Comparison of ENCODE assay signal across 8 cellular contexts in genomic region chrX:41084044-41084359, GRCh38. TPM values are rescaled to one million over a fixed set of nuclear protein-coding genes. Genes with fewer than 3 reads are reported as not detected.
DNase-seq lines count a peak whose midpoint lies in the region; ATAC-seq and TF ChIP-seq lines count a peak whose summit lies in the region.

No MANE protein-coding gene starts in this region.

- POLR2A ChIA-PET in activated CD8-positive, alpha-beta T cell treated with anti-CD3 and anti-CD28 coated beads for 36 hours (lab: Charles Lee), result no interaction called here

- no peaks in the 10 kb centered on the region for H3K9me2 ChIP-seq in GM23338 (ENCODE audit: insufficient read depth)

- no peak overlapping the region for H2AFZ ChIP-seq in GM23338

- TF ChIP-seq CTCF in AG09309 (IDR thresholded peaks at IDR 0.05; ENCODE audit: control insufficient read depth, insufficient read depth, low read depth, low read length, missing control alignments), result no peak
- TF ChIP-seq CTCF in GM23338 (conservative IDR thresholded peaks at IDR 0.05; ENCODE audit: low read depth in 2 of 2), result no peak
- no peak for TF ChIP-seq CTCF in activated CD8-positive, alpha-beta T cell treated with anti-CD3 and anti-CD28 coated beads for 36 hours (IDR thresholded peaks at IDR 0.05)
- no peak for TF ChIP-seq CTCF in suprapubic skin (IDR thresholded peaks at IDR 0.05)

- no peak for TF ChIP-seq POLR2A in suprapubic skin (IDR thresholded peaks at IDR 0.05)

- H3K27me3 Mint-ChIP-seq in GM23338 (ENCODE audit: insufficient read depth, low read depth, poor library complexity), result peaks cover 2% of the 10 kb centered on the region
- H3K27me3 Mint-ChIP-seq in activated CD8-positive, alpha-beta T cell treated with anti-CD3 and anti-CD28 coated beads for 36 hours, result no peaks in the 10 kb centered on the region

- WGBS in suprapubic skin, result 0% methylated on average over 7 of the region's 7 CpGs

- no peaks in the 10 kb centered on the region for H3K27me3 ChIP-seq in GM23338 (ENCODE audit: insufficient read depth)
- H3K27me3 ChIP-seq in suprapubic skin, result no peaks in the 10 kb centered on the region

- no peak for DNase-seq in AG09309 (ENCODE audit: low read depth)
- DNase-seq in GM23338 (ENCODE audit: low spot score), result no peak
- DNase-seq in activated CD8-positive, alpha-beta T cell treated with anti-CD3 and anti-CD28 coated beads for 36 hours, result no peak
- no peak for DNase-seq in suprapubic skin (ENCODE audit: low spot score in 2 of 2)
- no peak for DNase-seq in effector CD8-positive, alpha-beta T cell (lab: John Stamatoyannopoulos, UW)
- no peak for DNase-seq in SIG-M5 treated with dmso at 0.1 percent for 504 hours (lab: John Stamatoyannopoulos, UW; ENCODE audit: unreplicated experiment)

- H3K4me3 ChIP-seq in AG09309 (ENCODE audit: control insufficient read depth, low read depth, low read length) (peak overlapping the region; percentile 91), GM23338 (peak overlapping the region; percentile 94), iPS-18c (ENCODE audit: insufficient read depth, low read depth, low read length) (peak overlapping the region; percentile 68; the same call in 1 of the 2 replicates), suprapubic skin (peak overlapping the region; percentile 83)

- peaks cover 10% of the 10 kb centered on the region for H4K20me1 ChIP-seq in GM23338 (replicated peaks; ENCODE audit: insufficient read depth)

- H3K4me3 Mint-ChIP-seq in GM23338, result peak overlapping the region; percentile 96
- H3K4me3 Mint-ChIP-seq in activated CD8-positive, alpha-beta T cell treated with anti-CD3 and anti-CD28 coated beads for 36 hours, result peak overlapping the region; percentile 88

- H3K4me2 ChIP-seq in GM23338, result peak overlapping the region; percentile 79

- ATAC-seq in GM23338 (no peak), HG03378 (IDR thresholded peaks at IDR 0.05; ENCODE audit: unreplicated experiment) (no peak)
- no peak for ATAC-seq in activated CD8-positive, alpha-beta T cell treated with anti-CD3 and anti-CD28 coated beads for 36 hours

- H3K9me3 Mint-ChIP-seq in GM23338, result no peaks in the 10 kb centered on the region
- H3K9me3 Mint-ChIP-seq in activated CD8-positive, alpha-beta T cell treated with anti-CD3 and anti-CD28 coated beads for 36 hours, result no peaks in the 10 kb centered on the region

- no peaks in the 10 kb centered on the region for H3F3A ChIP-seq in GM23338 (replicated peaks; ENCODE audit: low read depth)

- peaks cover 25% of the 10 kb centered on the region for H3K36me3 Mint-ChIP-seq in GM23338 (ENCODE audit: low read depth)
- H3K36me3 Mint-ChIP-seq in activated CD8-positive, alpha-beta T cell treated with anti-CD3 and anti-CD28 coated beads for 36 hours (ENCODE audit: low read depth), result peaks cover 14% of the 10 kb centered on the region

- H3K36me3 ChIP-seq in GM23338 (ENCODE audit: insufficient read depth) (peaks cover 7% of the 10 kb centered on the region; the same call in 1 of the 2 replicates), suprapubic skin (no peaks in the 10 kb centered on the region)

- intact Hi-C loops in activated CD8-positive, alpha-beta T cell treated with anti-CD3 and anti-CD28 coated beads for 36 hours (cut with micrococcal nuclease), result loop anchor here (5.0 kb wide), 1 partner anchor 72 kb away; no protein-coding TSS in a partner anchor

- H3K27ac ChIP-seq in GM23338 (ENCODE audit: low read depth) (peak overlapping the region; percentile 96), suprapubic skin (peak overlapping the region; percentile 94)

- peaks cover 50% of the 10 kb centered on the region for H3K79me2 ChIP-seq in GM23338 (replicated peaks; ENCODE audit: insufficient read depth)

- H3K9me3 ChIP-seq in iPS-18c (ENCODE audit: control insufficient read depth, insufficient read depth, low read length) (peaks cover 8% of the 10 kb centered on the region), suprapubic skin (no peaks in the 10 kb centered on the region)

- no peak for TF ChIP-seq EP300 in suprapubic skin (IDR thresholded peaks at IDR 0.05)

- H3K4me1 Mint-ChIP-seq in GM23338, result peaks cover 22% of the 10 kb centered on the region; the same call in 2 of the 3 replicates
- H3K4me1 Mint-ChIP-seq in activated CD8-positive, alpha-beta T cell treated with anti-CD3 and anti-CD28 coated beads for 36 hours (ENCODE audit: low read depth), result peaks cover 15% of the 10 kb centered on the region

- H3K4me1 ChIP-seq in GM23338 (ENCODE audit: insufficient read depth), result peaks cover 8% of the 10 kb centered on the region
- H3K4me1 ChIP-seq in suprapubic skin, result peaks cover 12% of the 10 kb centered on the region

- H3K27ac Mint-ChIP-seq in GM23338, result peak overlapping the region; percentile 99
- peak overlapping the region; percentile 100 for H3K27ac Mint-ChIP-seq in activated CD8-positive, alpha-beta T cell treated with anti-CD3 and anti-CD28 coated beads for 36 hours

- CTCF ChIA-PET in activated CD8-positive, alpha-beta T cell treated with anti-CD3 and anti-CD28 coated beads for 36 hours (lab: Charles Lee), result interaction anchor here (0.6 to 2.4 kb wide), 3 partner anchors 31 to 96 kb away, joined by 3 to 10 read pairs (median 3); no protein-coding TSS in a partner anchor

TF ChIP-seq in GM23338, 12 proteins besides CTCF, POLR2A, EP300 and RAD21 (continues in another document):
- no peak for TF ChIP-seq POLR2AphosphoS5 (IDR thresholded peaks at IDR 0.05; ENCODE audit: low read depth)
- no peak for TF ChIP-seq NANOG (IDR thresholded peaks at IDR 0.05; ENCODE audit: borderline replicate concordance)
- TF ChIP-seq EZH2 (IDR thresholded peaks at IDR 0.05; ENCODE audit: low read depth, unreplicated experiment), result no peak
- TF ChIP-seq ZNF114 (CRISPR knock-in tag; IDR thresholded peaks at IDR 0.05), result no peak
- TF ChIP-seq, protein P1, sequence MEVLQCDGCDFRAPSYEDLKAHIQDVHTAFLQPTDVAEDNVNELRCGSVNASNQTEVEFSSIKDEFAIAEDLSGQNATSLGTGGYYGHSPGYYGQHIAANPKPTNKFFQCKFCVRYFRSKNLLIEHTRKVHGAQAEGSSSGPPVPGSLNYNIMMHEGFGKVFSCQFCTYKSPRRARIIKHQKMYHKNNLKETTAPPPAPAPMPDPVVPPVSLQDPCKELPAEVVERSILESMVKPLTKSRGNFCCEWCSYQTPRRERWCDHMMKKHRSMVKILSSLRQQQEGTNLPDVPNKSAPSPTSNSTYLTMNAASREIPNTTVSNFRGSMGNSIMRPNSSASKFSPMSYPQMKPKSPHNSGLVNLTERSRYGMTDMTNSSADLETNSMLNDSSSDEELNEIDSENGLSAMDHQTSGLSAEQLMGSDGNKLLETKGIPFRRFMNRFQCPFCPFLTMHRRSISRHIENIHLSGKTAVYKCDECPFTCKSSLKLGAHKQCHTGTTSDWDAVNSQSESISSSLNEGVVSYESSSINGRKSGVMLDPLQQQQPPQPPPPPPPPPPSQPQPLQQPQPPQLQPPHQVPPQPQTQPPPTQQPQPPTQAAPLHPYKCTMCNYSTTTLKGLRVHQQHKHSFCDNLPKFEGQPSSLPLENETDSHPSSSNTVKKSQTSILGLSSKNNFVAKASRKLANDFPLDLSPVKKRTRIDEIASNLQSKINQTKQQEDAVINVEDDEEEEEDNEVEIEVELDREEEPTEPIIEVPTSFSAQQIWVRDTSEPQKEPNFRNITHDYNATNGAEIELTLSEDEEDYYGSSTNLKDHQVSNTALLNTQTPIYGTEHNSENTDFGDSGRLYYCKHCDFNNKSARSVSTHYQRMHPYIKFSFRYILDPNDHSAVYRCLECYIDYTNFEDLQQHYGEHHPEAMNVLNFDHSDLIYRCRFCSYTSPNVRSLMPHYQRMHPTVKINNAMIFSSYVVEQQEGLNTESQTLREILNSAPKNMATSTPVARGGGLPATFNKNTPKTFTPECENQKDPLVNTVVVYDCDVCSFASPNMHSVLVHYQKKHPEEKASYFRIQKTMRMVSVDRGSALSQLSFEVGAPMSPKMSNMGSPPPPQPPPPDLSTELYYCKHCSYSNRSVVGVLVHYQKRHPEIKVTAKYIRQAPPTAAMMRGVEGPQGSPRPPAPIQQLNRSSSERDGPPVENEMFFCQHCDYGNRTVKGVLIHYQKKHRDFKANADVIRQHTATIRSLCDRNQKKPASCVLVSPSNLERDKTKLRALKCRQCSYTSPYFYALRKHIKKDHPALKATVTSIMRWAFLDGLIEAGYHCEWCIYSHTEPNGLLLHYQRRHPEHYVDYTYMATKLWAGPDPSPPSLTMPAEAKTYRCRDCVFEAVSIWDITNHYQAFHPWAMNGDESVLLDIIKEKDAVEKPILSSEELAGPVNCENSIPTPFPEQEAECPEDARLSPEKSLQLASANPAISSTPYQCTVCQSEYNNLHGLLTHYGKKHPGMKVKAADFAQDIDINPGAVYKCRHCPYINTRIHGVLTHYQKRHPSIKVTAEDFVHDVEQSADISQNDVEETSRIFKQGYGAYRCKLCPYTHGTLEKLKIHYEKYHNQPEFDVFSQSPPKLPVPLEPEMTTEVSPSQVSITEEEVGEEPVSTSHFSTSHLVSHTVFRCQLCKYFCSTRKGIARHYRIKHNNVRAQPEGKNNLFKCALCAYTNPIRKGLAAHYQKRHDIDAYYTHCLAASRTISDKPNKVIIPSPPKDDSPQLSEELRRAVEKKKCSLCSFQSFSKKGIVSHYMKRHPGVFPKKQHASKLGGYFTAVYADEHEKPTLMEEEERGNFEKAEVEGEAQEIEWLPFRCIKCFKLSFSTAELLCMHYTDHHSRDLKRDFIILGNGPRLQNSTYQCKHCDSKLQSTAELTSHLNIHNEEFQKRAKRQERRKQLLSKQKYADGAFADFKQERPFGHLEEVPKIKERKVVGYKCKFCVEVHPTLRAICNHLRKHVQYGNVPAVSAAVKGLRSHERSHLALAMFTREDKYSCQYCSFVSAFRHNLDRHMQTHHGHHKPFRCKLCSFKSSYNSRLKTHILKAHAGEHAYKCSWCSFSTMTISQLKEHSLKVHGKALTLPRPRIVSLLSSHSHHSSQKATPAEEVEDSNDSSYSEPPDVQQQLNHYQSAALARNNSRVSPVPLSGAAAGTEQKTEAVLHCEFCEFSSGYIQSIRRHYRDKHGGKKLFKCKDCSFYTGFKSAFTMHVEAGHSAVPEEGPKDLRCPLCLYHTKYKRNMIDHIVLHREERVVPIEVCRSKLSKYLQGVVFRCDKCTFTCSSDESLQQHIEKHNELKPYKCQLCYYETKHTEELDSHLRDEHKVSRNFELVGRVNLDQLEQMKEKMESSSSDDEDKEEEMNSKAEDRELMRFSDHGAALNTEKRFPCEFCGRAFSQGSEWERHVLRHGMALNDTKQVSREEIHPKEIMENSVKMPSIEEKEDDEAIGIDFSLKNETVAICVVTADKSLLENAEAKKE (CRISPR knock-in tag; IDR thresholded peaks at IDR 0.05), result no peak
- no peak for TF ChIP-seq STAT1 (IDR thresholded peaks at IDR 0.05; ENCODE audit: unreplicated experiment)

RNA-seq across cellular contexts. Expression of gene USP9X, which starts 1.2 kb away (rescaled TPM):
- 305 and 329 TPM in 2 replicates for total RNA-seq in GM23338 (2014; rRNA removed; shearing (Covaris generic))
- 48.7 and 62.2 TPM in 2 replicates for polyA plus RNA-seq in GM23338 (2016; fragmentation: Nextera tagmentation; extraction: Ambion mirVana)
- 10 to 100 TPM; 58.7 to 60.5 TPM for total RNA-seq in activated CD8-positive, alpha-beta T cell treated with anti-CD3 and anti-CD28 coated beads for 36 hours
- 10 to 100 TPM; 57.2 to 85.9 (median 65.2) TPM for total RNA-seq in suprapubic skin
